ENCODE assay signal across 23 cellular contexts in the genomic region with DNA sequence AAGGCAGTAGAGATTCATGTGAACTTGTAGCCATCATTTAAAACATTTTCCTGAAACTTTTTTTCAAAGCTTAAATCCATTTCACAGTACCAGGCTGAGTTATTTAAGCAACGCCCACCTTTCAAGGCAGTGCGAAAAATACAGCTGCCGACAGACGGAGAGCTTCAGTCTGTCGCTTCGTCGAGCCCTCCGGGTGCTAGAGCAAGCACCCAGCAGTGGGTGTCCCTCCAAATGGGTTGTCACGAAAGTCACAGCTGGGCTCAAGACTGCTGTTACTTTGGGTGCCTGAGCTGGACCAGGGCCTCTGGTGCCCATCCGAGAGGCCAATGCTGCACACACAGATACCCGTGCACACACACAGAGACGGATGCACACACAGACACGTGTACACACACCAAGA.
"Had no signal": no experiment of that assay in that cellular context is flagged by ENCODE, and none has a peak within 500 bp of the region (broad histone marks: within the 10 kb centered on the region; RNA-seq: fewer than 3 reads in every experiment).

No MANE protein-coding gene starts in this region.

- H3K4me3 ChIP-seq: colonic mucosa, esophagus muscularis mucosa, gastrocnemius medialis, heart right ventricle, left ventricle myocardium inferior, lower lobe of right lung, right atrium auricular region, sigmoid colon, skin epidermis, thoracic aorta, transverse colon had no signal

- H3K4me1 ChIP-seq: colonic mucosa, esophagus muscularis mucosa, gastrocnemius medialis, heart right ventricle, left ventricle myocardium inferior, lower lobe of right lung, right atrium auricular region, sigmoid colon, transverse colon had no signal

- DNase-seq: colonic mucosa; effector memory CD4-positive, alpha-beta T cell; gastrocnemius medialis; heart right ventricle; hypothalamus; left cardiac atrium; left ventricle myocardium inferior; lower lobe of right lung; midbrain; naive B cell; stimulated activated CD4-positive, alpha-beta T cell treated with anti-CD3 and anti-CD28 coated beads, Interleukin-2, amount 100 ng/mL, for 24 hours; stimulated activated CD4-positive, alpha-beta T cell treated with anti-CD3 and anti-CD28 coated beads, Interleukin-4, amount 100 ng/mL, for 4 hours; stimulated activated naive B cell treated with anti-CD40 and anti-IgM and Interleukin-4, amounts not matched to agents 10 μg/mL and 1 μg/mL and 100 μg/mL, for 72 hours; stimulated activated naive CD8-positive, alpha-beta T cell treated with anti-CD3 and anti-CD28 coated beads, Interleukin-15, amount 100 ng/mL, for 72 hours; transverse colon had no signal

- H3K27me3 ChIP-seq: colonic mucosa, right atrium auricular region, transverse colon had no signal

- ATAC-seq: gastrocnemius medialis; left cardiac atrium; stimulated activated naive B cell treated with anti-CD40 and anti-IgM and Interleukin-4, amounts not matched to agents 10 μg/mL and 1 μg/mL and 100 μg/mL, for 72 hours; stimulated activated naive CD8-positive, alpha-beta T cell treated with anti-CD3 and anti-CD28 coated beads, Interleukin-15, amount 100 ng/mL, for 72 hours had no signal

- H3K9me3 Mint-ChIP-seq: stimulated activated naive CD8-positive, alpha-beta T cell treated with anti-CD3 and anti-CD28 coated beads, Interleukin-15, amount 100 ng/mL, for 72 hours had no signal

- H3K27ac ChIP-seq: colonic mucosa, epithelial cell of prostate, esophagus muscularis mucosa, gastrocnemius medialis, heart right ventricle, left ventricle myocardium inferior, lower lobe of right lung, right atrium auricular region, sigmoid colon, skin epidermis, thoracic aorta, transverse colon had no signal

- H3K36me3 ChIP-seq: colonic mucosa, esophagus muscularis mucosa, gastrocnemius medialis, heart right ventricle, left ventricle myocardium inferior, lower lobe of right lung, right atrium auricular region, sigmoid colon, thoracic aorta, transverse colon had no signal

- H3K27me3 Mint-ChIP-seq: memory B cell; naive B cell; stimulated activated naive CD8-positive, alpha-beta T cell treated with anti-CD3 and anti-CD28 coated beads, Interleukin-15, amount 100 ng/mL, for 72 hours had no signal

- H3K4me1 Mint-ChIP-seq: memory B cell; naive B cell; stimulated activated naive B cell treated with anti-CD40 and anti-IgM and Interleukin-4, amounts not matched to agents 10 μg/mL and 1 μg/mL and 100 μg/mL, for 72 hours; stimulated activated naive CD8-positive, alpha-beta T cell treated with anti-CD3 and anti-CD28 coated beads, Interleukin-15, amount 100 ng/mL, for 72 hours had no signal

- H3K9me3 ChIP-seq: colonic mucosa, esophagus muscularis mucosa, gastrocnemius medialis, left ventricle myocardium inferior, lower lobe of right lung, right atrium auricular region, sigmoid colon, thoracic aorta, transverse colon had no signal

- H3K27ac Mint-ChIP-seq: memory B cell; naive B cell; nephron; stimulated activated naive B cell treated with anti-CD40 and anti-IgM and Interleukin-4, amounts not matched to agents 10 μg/mL and 1 μg/mL and 100 μg/mL, for 72 hours; stimulated activated naive CD8-positive, alpha-beta T cell treated with anti-CD3 and anti-CD28 coated beads, Interleukin-15, amount 100 ng/mL, for 72 hours had no signal

- H3K4me3 Mint-ChIP-seq: memory B cell; naive B cell; nephron; stimulated activated naive B cell treated with anti-CD40 and anti-IgM and Interleukin-4, amounts not matched to agents 10 μg/mL and 1 μg/mL and 100 μg/mL, for 72 hours; stimulated activated naive CD8-positive, alpha-beta T cell treated with anti-CD3 and anti-CD28 coated beads, Interleukin-15, amount 100 ng/mL, for 72 hours had no signal

- H3K36me3 Mint-ChIP-seq: memory B cell; naive B cell; stimulated activated naive B cell treated with anti-CD40 and anti-IgM and Interleukin-4, amounts not matched to agents 10 μg/mL and 1 μg/mL and 100 μg/mL, for 72 hours had no signal
